In the genomic region with DNA sequence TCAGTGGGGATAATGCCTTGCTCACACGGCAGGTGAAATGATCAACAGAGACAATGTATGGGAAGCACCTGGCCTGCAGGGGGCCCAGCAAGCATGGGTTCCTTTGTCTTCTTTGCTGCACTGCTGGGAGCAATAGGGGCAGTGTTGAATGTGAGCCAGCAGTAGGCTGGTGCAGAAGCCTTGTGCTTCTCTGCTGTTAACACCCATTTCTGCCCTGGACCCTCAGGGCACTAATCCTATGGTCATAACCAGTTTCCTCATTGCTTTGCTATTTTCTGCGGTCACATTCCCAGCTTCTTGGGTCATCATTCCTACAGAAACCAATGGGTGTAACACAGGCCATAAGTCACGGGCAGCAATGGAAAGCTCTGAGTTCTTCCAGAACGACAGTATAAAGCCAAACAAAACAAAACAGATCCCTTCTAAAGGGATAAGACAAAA, we compare ENCODE assay signal across 8 cellular contexts. TPM values are rescaled to one million over a fixed set of nuclear protein-coding genes. Genes with fewer than 3 reads are reported as not detected.
DNase-seq lines count a peak whose midpoint lies in the region; ATAC-seq and TF ChIP-seq lines count a peak whose summit lies in the region.

No MANE protein-coding gene starts in this region.

- no peaks in the 10 kb centered on the region for H3K79me2 ChIP-seq in ACC112 (ENCODE audit: control insufficient read depth, insufficient read depth, low read length, unreplicated experiment)

- ATAC-seq in HG03439 (IDR thresholded peaks at IDR 0.05; ENCODE audit: unreplicated experiment) (no peak), HG03520 (IDR thresholded peaks at IDR 0.05; ENCODE audit: unreplicated experiment) (no peak)

- peak; percentile 39 for TF ChIP-seq CTCF in GM13977 (IDR thresholded peaks at IDR 0.05; ENCODE audit: extremely low read depth, insufficient read depth, missing control alignments)

- no peak overlapping the region for H3K27ac Mint-ChIP-seq in immature natural killer cell

- no peaks in the 10 kb centered on the region for H3K36me3 Mint-ChIP-seq in immature natural killer cell

- H2AFZ ChIP-seq in ACC112 (ENCODE audit: low read length, unreplicated experiment), result no peak overlapping the region

- no peak for DNase-seq in GM13977 (ENCODE audit: low spot score)
- DNase-seq in RKO (ENCODE audit: low spot score), result peak; percentile 59
- peak; percentile 82 for DNase-seq in hepatic stellate cell (ENCODE audit: low spot score)
- DNase-seq in immature natural killer cell, result no peak
- DNase-seq in activated CD4-positive, alpha-beta T cell treated with anti-CD3 and anti-CD28 coated beads, Interleukin-2, amount 50 U/mL, for 48 hours, result no peak

- peaks cover 2 to 3% of the 10 kb centered on the region in 2 donors for H3K4me1 Mint-ChIP-seq in immature natural killer cell

- H3K4me1 ChIP-seq in ACC112 (ENCODE audit: control insufficient read depth, insufficient read depth, low read length, unreplicated experiment), result peaks cover 18% of the 10 kb centered on the region

- peak overlapping the region; percentile 18; the same call in 1 of the 2 replicates for H3K4me3 ChIP-seq in ACC112 (ENCODE audit: low read depth, low read length)

- H3K27me3 Mint-ChIP-seq in immature natural killer cell (ENCODE audit: low read depth in 3 of 3), result peaks cover 0 to 5% (median 3%) of the 10 kb centered on the region in 3 donors

- no peaks in the 10 kb centered on the region for H3K27me3 ChIP-seq in ACC112 (ENCODE audit: insufficient read depth, low read length)

- no peak overlapping the region for H3K4me3 Mint-ChIP-seq in immature natural killer cell

- H3K27ac ChIP-seq in ACC112 (ENCODE audit: low read depth, low read length), result peak overlapping the region; percentile 42

- in situ Hi-C loops in GM13977 (cut with MboI; ENCODE audit: low pct_unique_long_range_greater_than_20kb, low sequenced_read_pairs, unreplicated experiment), result no loop called here

- no peaks in the 10 kb centered on the region for H3K36me3 ChIP-seq in ACC112 (ENCODE audit: insufficient read depth, low read length)

- no peaks in the 10 kb centered on the region for H3K9me3 Mint-ChIP-seq in immature natural killer cell

RNA-seq across cellular contexts. Expression of a gene that starts 10.9 kb away (rescaled TPM):
- polyA plus RNA-seq in immature natural killer cell, result not detected

RNA-seq across cellular contexts. Expression of a gene that starts 44.5 kb away (rescaled TPM):
- 1 to 10 TPM; 3.0 to 4.5 (median 3.6) TPM for polyA plus RNA-seq in immature natural killer cell

Comparison
In these comparisons a context has a peak if more than half of its experiments do, and no peak if none do; other contexts are left out.
1. DNase-seq: peak in RKO (single experiment) and hepatic stellate cell (single experiment); none in GM13977 (single experiment), immature natural killer cell (0 of 3) and activated CD4-positive, alpha-beta T cell treated with anti-CD3 and anti-CD28 coated beads, Interleukin-2, amount 50 U/mL, for 48 hours (0 of 2).